ENCODE assay signal across 26 cellular contexts in the genomic region with DNA sequence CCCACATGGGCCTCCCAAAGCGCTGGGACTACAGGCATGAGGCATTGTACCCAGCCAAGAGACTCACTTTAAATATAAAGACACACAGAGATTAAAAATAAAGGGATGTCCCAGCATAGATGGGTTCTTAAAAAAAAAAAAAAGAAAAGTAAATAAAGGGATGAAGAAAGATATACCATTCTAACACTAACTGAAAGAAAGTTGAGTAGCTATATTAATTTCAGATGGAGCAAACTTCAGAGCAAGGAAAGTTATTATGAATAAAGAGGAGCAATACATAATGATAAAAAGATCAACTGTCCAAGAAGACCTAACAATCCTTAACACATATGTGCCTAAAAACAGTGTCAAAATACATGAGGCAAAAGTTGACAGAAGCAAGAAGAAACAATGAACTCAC. TPM values are rescaled to one million over a fixed set of nuclear protein-coding genes. Genes with fewer than 3 reads are reported as not detected.
DNase-seq lines count a peak whose midpoint lies in the region; ATAC-seq and TF ChIP-seq lines count a peak whose summit lies in the region.
"Had no signal": no experiment of that assay in that cellular context is flagged by ENCODE, and none has a peak within 500 bp of the region (broad histone marks: within the 10 kb centered on the region; RNA-seq: fewer than 3 reads in every experiment).

No MANE protein-coding gene starts in this region.

- CTCF ChIA-PET in activated CD4-positive, alpha-beta memory T cell treated with anti-CD3 and anti-CD28 coated beads, Interleukin-2, amount 10 ng/mL, durations not matched to agents 7 days and 5 days (lab: Charles Lee), result interaction anchor here (1.0 to 1.9 kb wide), 7 partner anchors 9 to 216 kb away, joined by 3 to 6 read pairs (median 4); no protein-coding TSS in a partner anchor
- CTCF ChIA-PET in activated CD4-positive, alpha-beta memory T cell treated with anti-CD3 and anti-CD28 coated beads for 36 hours (lab: Charles Lee), result interaction anchor here (1.4 kb wide), 1 partner anchor 213 kb away, joined by 3 read pairs; no protein-coding TSS in a partner anchor

- POLR2A ChIA-PET in activated CD4-positive, alpha-beta memory T cell treated with anti-CD3 and anti-CD28 coated beads, Interleukin-2, amount 10 ng/mL, durations not matched to agents 7 days and 5 days (lab: Charles Lee), result no interaction called here
- POLR2A ChIA-PET in activated CD4-positive, alpha-beta memory T cell treated with anti-CD3 and anti-CD28 coated beads for 36 hours (lab: Charles Lee), result no interaction called here

- intact Hi-C loops in activated CD4-positive, alpha-beta memory T cell treated with anti-CD3 and anti-CD28 coated beads for 36 hours (cut with micrococcal nuclease), result loop anchor here (5.0 kb wide), 1 partner anchor 34 kb away; a partner anchor contains a TSS

- H3K9me3 Mint-ChIP-seq in activated CD4-positive, alpha-beta memory T cell treated with anti-CD3 and anti-CD28 coated beads, Interleukin-2, amount 10 ng/mL, durations not matched to agents 7 days and 5 days, result peaks cover 7% of the 10 kb centered on the region
- peaks cover 2% of the 10 kb centered on the region for H3K9me3 Mint-ChIP-seq in activated CD4-positive, alpha-beta memory T cell treated with anti-CD3 and anti-CD28 coated beads for 36 hours
- H3K9me3 Mint-ChIP-seq in stimulated activated naive CD8-positive, alpha-beta T cell treated with anti-CD3 and anti-CD28 coated beads, Interleukin-15, Interleukin-2, amounts not matched to agents 100 ng/mL and 50 ng/mL, for 24 hours, result peaks cover 7% of the 10 kb centered on the region
- peaks cover 4 to 11% of the 10 kb centered on the region in 2 donors for H3K9me3 Mint-ChIP-seq in stimulated activated naive CD8-positive, alpha-beta T cell treated with anti-CD3 and anti-CD28 coated beads, Interleukin-15, amount 100 ng/mL, for 72 hours
- no peaks in the 10 kb centered on the region for H3K9me3 Mint-ChIP-seq in activated T-helper 17 cell treated with anti-CD3 and anti-CD28 coated beads, Interleukin-2, amount 50 U/mL, for 72 hours
- H3K9me3 Mint-ChIP-seq in neural progenitor cell, result peaks cover 7% of the 10 kb centered on the region

- H3K27ac Mint-ChIP-seq in activated CD4-positive, alpha-beta memory T cell treated with anti-CD3 and anti-CD28 coated beads, Interleukin-2, amount 10 ng/mL, durations not matched to agents 7 days and 5 days, result peak overlapping the region; percentile 58
- no peak overlapping the region for H3K27ac Mint-ChIP-seq in activated CD4-positive, alpha-beta memory T cell treated with anti-CD3 and anti-CD28 coated beads for 36 hours
- H3K27ac Mint-ChIP-seq in stimulated activated naive CD8-positive, alpha-beta T cell treated with anti-CD3 and anti-CD28 coated beads, Interleukin-15, Interleukin-2, amounts not matched to agents 100 ng/mL and 50 ng/mL, for 24 hours, result peak overlapping the region; percentile 59
- peak overlapping the region in 1 of 2 donors; percentile 78 for H3K27ac Mint-ChIP-seq in stimulated activated naive CD8-positive, alpha-beta T cell treated with anti-CD3 and anti-CD28 coated beads, Interleukin-15, amount 100 ng/mL, for 72 hours
- H3K27ac Mint-ChIP-seq in activated T-helper 17 cell treated with anti-CD3 and anti-CD28 coated beads, Interleukin-2, amount 50 U/mL, for 72 hours, result peak overlapping the region; percentile 35
- H3K27ac Mint-ChIP-seq in neural progenitor cell, result no peak overlapping the region

- no peak overlapping the region for H3K4me2 ChIP-seq in neural progenitor cell
- H3K4me2 ChIP-seq: A549 had no signal

- no peaks in the 10 kb centered on the region for H4K20me1 ChIP-seq in neural progenitor cell (ENCODE audit: low read depth)

- H3K27me3 ChIP-seq in neural progenitor cell, result no peaks in the 10 kb centered on the region

- H3K9me3 ChIP-seq in neural progenitor cell (ENCODE audit: low read depth), result peaks cover 3% of the 10 kb centered on the region

- H3K4me3 Mint-ChIP-seq in activated CD4-positive, alpha-beta memory T cell treated with anti-CD3 and anti-CD28 coated beads, Interleukin-2, amount 10 ng/mL, durations not matched to agents 7 days and 5 days, result no peak overlapping the region
- H3K4me3 Mint-ChIP-seq in activated CD4-positive, alpha-beta memory T cell treated with anti-CD3 and anti-CD28 coated beads for 36 hours, result no peak overlapping the region
- H3K4me3 Mint-ChIP-seq in stimulated activated naive CD8-positive, alpha-beta T cell treated with anti-CD3 and anti-CD28 coated beads, Interleukin-15, Interleukin-2, amounts not matched to agents 100 ng/mL and 50 ng/mL, for 24 hours, result no peak overlapping the region
- no peak overlapping the region for H3K4me3 Mint-ChIP-seq in stimulated activated naive CD8-positive, alpha-beta T cell treated with anti-CD3 and anti-CD28 coated beads, Interleukin-15, amount 100 ng/mL, for 72 hours
- peak overlapping the region; percentile 49 for H3K4me3 Mint-ChIP-seq in activated T-helper 17 cell treated with anti-CD3 and anti-CD28 coated beads, Interleukin-2, amount 50 U/mL, for 72 hours
- H3K4me3 Mint-ChIP-seq in neural progenitor cell, result no peak overlapping the region

- DNase-seq in activated CD4-positive, alpha-beta memory T cell treated with anti-CD3 and anti-CD28 coated beads, Interleukin-2, amount 10 ng/mL, durations not matched to agents 7 days and 5 days, result no peak
- no peak for DNase-seq in activated CD4-positive, alpha-beta memory T cell treated with anti-CD3 and anti-CD28 coated beads for 36 hours
- no peak for DNase-seq in stimulated activated naive CD8-positive, alpha-beta T cell treated with anti-CD3 and anti-CD28 coated beads, Interleukin-15, amount 100 ng/mL, for 72 hours
- DNase-seq in neural progenitor cell (ENCODE audit: low spot score) (no peak), activated gamma-delta T cell (lab: John Stamatoyannopoulos, UW) (no peak)
- DNase-seq: AML-193, C1 segment of cervical spinal cord, Calu3, DMS79 treated with DMSO at 0.1 percent for 48 hours, Karpas-422, NCI-H1092, NCI-H1417 treated with DMSO at 0.1 percent for 48 hours, NCI-H1694 treated with DMSO at 0.1 percent for 48 hours, NCI-H2081 treated with DMSO at 0.1 percent for 48 hours, NCI-H2171, NCI-H226, NCI-H510A, NCI-H69, RPMI8226, SHP77 had no signal

- H3K9ac ChIP-seq in neural progenitor cell, result no peak overlapping the region

- H3K36me3 Mint-ChIP-seq in activated CD4-positive, alpha-beta memory T cell treated with anti-CD3 and anti-CD28 coated beads, Interleukin-2, amount 10 ng/mL, durations not matched to agents 7 days and 5 days (ENCODE audit: low read depth), result peaks cover 33% of the 10 kb centered on the region
- H3K36me3 Mint-ChIP-seq in activated CD4-positive, alpha-beta memory T cell treated with anti-CD3 and anti-CD28 coated beads for 36 hours, result peaks cover 10% of the 10 kb centered on the region
- H3K36me3 Mint-ChIP-seq in stimulated activated naive CD8-positive, alpha-beta T cell treated with anti-CD3 and anti-CD28 coated beads, Interleukin-15, Interleukin-2, amounts not matched to agents 100 ng/mL and 50 ng/mL, for 24 hours (ENCODE audit: low read depth), result peaks cover 42% of the 10 kb centered on the region
- peaks cover 18% of the 10 kb centered on the region for H3K36me3 Mint-ChIP-seq in activated T-helper 17 cell treated with anti-CD3 and anti-CD28 coated beads, Interleukin-2, amount 50 U/mL, for 72 hours (ENCODE audit: low read depth)
- H3K36me3 Mint-ChIP-seq in neural progenitor cell, result peaks cover 19% of the 10 kb centered on the region

- H3K27ac ChIP-seq in neural progenitor cell, result no peak overlapping the region
- H3K27ac ChIP-seq: A549 had no signal

- peaks cover 4% of the 10 kb centered on the region for H3K4me1 ChIP-seq in neural progenitor cell

- no peak for ATAC-seq in stimulated activated naive CD8-positive, alpha-beta T cell treated with anti-CD3 and anti-CD28 coated beads, Interleukin-15, amount 100 ng/mL, for 72 hours
- ATAC-seq in activated T-helper 17 cell treated with anti-CD3 and anti-CD28 coated beads, Interleukin-2, amount 50 U/mL, for 72 hours (replicated peaks), result no peak
- ATAC-seq: A549, HCT116, HepG2 had no signal

- no peaks in the 10 kb centered on the region for H3F3A ChIP-seq in neural progenitor cell (ENCODE audit: low read depth)

- H2AFZ ChIP-seq in neural progenitor cell (replicated peaks), result no peak overlapping the region

- no peaks in the 10 kb centered on the region for H3K27me3 Mint-ChIP-seq in activated CD4-positive, alpha-beta memory T cell treated with anti-CD3 and anti-CD28 coated beads, Interleukin-2, amount 10 ng/mL, durations not matched to agents 7 days and 5 days
- no peaks in the 10 kb centered on the region for H3K27me3 Mint-ChIP-seq in activated CD4-positive, alpha-beta memory T cell treated with anti-CD3 and anti-CD28 coated beads for 36 hours
- H3K27me3 Mint-ChIP-seq in stimulated activated naive CD8-positive, alpha-beta T cell treated with anti-CD3 and anti-CD28 coated beads, Interleukin-15, Interleukin-2, amounts not matched to agents 100 ng/mL and 50 ng/mL, for 24 hours, result no peaks in the 10 kb centered on the region
- H3K27me3 Mint-ChIP-seq in stimulated activated naive CD8-positive, alpha-beta T cell treated with anti-CD3 and anti-CD28 coated beads, Interleukin-15, amount 100 ng/mL, for 72 hours, result no peaks in the 10 kb centered on the region
- H3K27me3 Mint-ChIP-seq in activated T-helper 17 cell treated with anti-CD3 and anti-CD28 coated beads, Interleukin-2, amount 50 U/mL, for 72 hours, result no peaks in the 10 kb centered on the region
- H3K27me3 Mint-ChIP-seq in neural progenitor cell (ENCODE audit: insufficient read depth, low read depth), result peaks cover 2% of the 10 kb centered on the region

- peaks cover 30% of the 10 kb centered on the region for H3K4me1 Mint-ChIP-seq in activated CD4-positive, alpha-beta memory T cell treated with anti-CD3 and anti-CD28 coated beads, Interleukin-2, amount 10 ng/mL, durations not matched to agents 7 days and 5 days
- H3K4me1 Mint-ChIP-seq in activated CD4-positive, alpha-beta memory T cell treated with anti-CD3 and anti-CD28 coated beads for 36 hours (ENCODE audit: low read depth), result peaks cover 29% of the 10 kb centered on the region
- H3K4me1 Mint-ChIP-seq in stimulated activated naive CD8-positive, alpha-beta T cell treated with anti-CD3 and anti-CD28 coated beads, Interleukin-15, Interleukin-2, amounts not matched to agents 100 ng/mL and 50 ng/mL, for 24 hours (ENCODE audit: low read depth), result peaks cover 31% of the 10 kb centered on the region
- peaks cover 30% of the 10 kb centered on the region for H3K4me1 Mint-ChIP-seq in stimulated activated naive CD8-positive, alpha-beta T cell treated with anti-CD3 and anti-CD28 coated beads, Interleukin-15, amount 100 ng/mL, for 72 hours
- peaks cover 11% of the 10 kb centered on the region for H3K4me1 Mint-ChIP-seq in activated T-helper 17 cell treated with anti-CD3 and anti-CD28 coated beads, Interleukin-2, amount 50 U/mL, for 72 hours
- peaks cover 4% of the 10 kb centered on the region for H3K4me1 Mint-ChIP-seq in neural progenitor cell

- TF ChIP-seq CTCF in neural progenitor cell (IDR thresholded peaks at IDR 0.05), result no peak

- H3K4me3 ChIP-seq in neural progenitor cell, result no peak overlapping the region
- H3K4me3 ChIP-seq: A549 had no signal

- H3K36me3 ChIP-seq in neural progenitor cell, result no peaks in the 10 kb centered on the region

- no peaks in the 10 kb centered on the region for H3K79me2 ChIP-seq in neural progenitor cell (ENCODE audit: low read depth)

RNA-seq across cellular contexts. Expression of a gene that starts 33.0 kb away (rescaled TPM):
- 100 to 1,000 TPM; 418 to 420 TPM for total RNA-seq in activated CD4-positive, alpha-beta memory T cell treated with anti-CD3 and anti-CD28 coated beads, Interleukin-2, amount 10 ng/mL, durations not matched to agents 7 days and 5 days
- total RNA-seq in activated CD4-positive, alpha-beta memory T cell treated with anti-CD3 and anti-CD28 coated beads for 36 hours, result 100 to 1,000 TPM; 216 to 218 TPM
- 100 to 1,000 TPM; 161 to 191 TPM for total RNA-seq in activated T-helper 17 cell treated with anti-CD3 and anti-CD28 coated beads, Interleukin-2, amount 50 U/mL, for 72 hours
- 1.9 and 3.2 TPM in 2 replicates for total RNA-seq in neural progenitor cell (ENCODE audit: low replicate concordance)
- total RNA-seq: HT1080 had no signal

Comparison
In these comparisons a context has a peak if more than half of its experiments do, and no peak if none do; other contexts are left out.
1. H3K27ac Mint-ChIP-seq: peak in activated CD4-positive, alpha-beta memory T cell treated with anti-CD3 and anti-CD28 coated beads, Interleukin-2, amount 10 ng/mL, durations not matched to agents 7 days and 5 days (single experiment), stimulated activated naive CD8-positive, alpha-beta T cell treated with anti-CD3 and anti-CD28 coated beads, Interleukin-15, Interleukin-2, amounts not matched to agents 100 ng/mL and 50 ng/mL, for 24 hours (single experiment) and activated T-helper 17 cell treated with anti-CD3 and anti-CD28 coated beads, Interleukin-2, amount 50 U/mL, for 72 hours (single experiment); none in activated CD4-positive, alpha-beta memory T cell treated with anti-CD3 and anti-CD28 coated beads for 36 hours (single experiment) and neural progenitor cell (single experiment).
2. RNA of a gene that starts 33.0 kb away (total RNA-seq): 418 to 420 TPM in activated CD4-positive, alpha-beta memory T cell treated with anti-CD3 and anti-CD28 coated beads, Interleukin-2, amount 10 ng/mL, durations not matched to agents 7 days and 5 days, 216 to 218 TPM in activated CD4-positive, alpha-beta memory T cell treated with anti-CD3 and anti-CD28 coated beads for 36 hours and 161 to 191 TPM in activated T-helper 17 cell treated with anti-CD3 and anti-CD28 coated beads, Interleukin-2, amount 50 U/mL, for 72 hours; 1.9 to 3.2 TPM in neural progenitor cell; every median in the first group is over 10 times any median in the second.